In genomic region chr14:51535443-51536044, GRCh38 we compare ENCODE assay signal across 1 cellular context.
TF ChIP-seq lines count a peak whose summit lies in the region.

No MANE protein-coding gene starts in this region.

TF ChIP-seq in IMR-90, 13 proteins besides CTCF, POLR2A, EP300 and RAD21 (continued from another document):
- TF ChIP-seq FOS (IDR thresholded peaks at IDR 0.05; ENCODE audit: low read depth, low read length) (no peak), SMC3 (IDR thresholded peaks at IDR 0.05; ENCODE audit: low read depth, low read length) (no peak), CHD1 (IDR thresholded peaks at IDR 0.05; ENCODE audit: low read depth, low read length) (no peak), RCOR1 (IDR thresholded peaks at IDR 0.05; ENCODE audit: insufficient replicate concordance, low read length) (no peak), MXI1 (IDR thresholded peaks at IDR 0.05; ENCODE audit: borderline replicate concordance, low read depth, low read length) (no peak)
TF ChIP-seq in IMR-90: peak in this region for 0.
